ENCODE assay signal across 19 cellular contexts in genomic region chr18:13416208-13416607, GRCh38.
DNase-seq lines count a peak whose midpoint lies in the region; ATAC-seq and TF ChIP-seq lines count a peak whose summit lies in the region.
"Had no signal": no experiment of that assay in that cellular context is flagged by ENCODE, and none has a peak within 500 bp of the region (broad histone marks: within the 10 kb centered on the region; RNA-seq: fewer than 3 reads in every experiment).

No MANE protein-coding gene starts in this region.

- ATAC-seq in activated CD8-positive, alpha-beta T cell treated with anti-CD3 and anti-CD28 coated beads, Interleukin-2, amount 10 ng/mL, durations not matched to agents 7 days and 5 days = peak; percentile 60
- ATAC-seq in heart right ventricle = peak in 6 of 8 donors; percentile 41 to 64 (median 48)
- peak; percentile 61 for ATAC-seq in upper lobe of right lung
- no peak for ATAC-seq in HG03039 (IDR thresholded peaks at IDR 0.05; ENCODE audit: unreplicated experiment)

- peak overlapping the region; percentile 35 for H3K27ac Mint-ChIP-seq in activated naive CD4-positive, alpha-beta T cell treated with anti-CD3 and anti-CD28 coated beads, Interleukin-2, amount 50 U/mL, for 24 hours
- H3K27ac Mint-ChIP-seq in activated CD8-positive, alpha-beta T cell treated with anti-CD3 and anti-CD28 coated beads, Interleukin-2, amount 10 ng/mL, durations not matched to agents 7 days and 5 days = no peak overlapping the region
- H3K27ac Mint-ChIP-seq: activated T-helper 1 cell treated with anti-CD3 and anti-CD28 coated beads, Interleukin-12 subunit alpha, Interleukin-12 subunit beta, Interleukin-2, Interleukin-4 antibody, amounts not matched to agents 30 ng/mL and 10 ng/mL and 1 ng/mL, durations not matched to agents 14 hours and 24 hours and 36 hours; nephron progenitor cell had no signal

- DNase-seq in activated naive CD4-positive, alpha-beta T cell (lab: John Stamatoyannopoulos, UW) = no peak
- no peak for DNase-seq in activated CD8-positive, alpha-beta T cell treated with anti-CD3 and anti-CD28 coated beads, Interleukin-2, amount 10 ng/mL, durations not matched to agents 7 days and 5 days
- no peak for DNase-seq in heart right ventricle
- DNase-seq in upper lobe of right lung = no peak
- DNase-seq in ovary = no peak
- DNase-seq in Ammon's horn (ENCODE audit: low spot score) = no peak
- DNase-seq: activated CD4-positive, alpha-beta T cell treated with anti-CD3 and anti-CD28 coated beads for 1 hour; brain microvascular endothelial cell; Calu3; effector CD8-positive, alpha-beta T cell; NCI-H2081 treated with DMSO at 0.1 percent for 48 hours; NCI-H748 treated with DMSO at 0.1 percent for 48 hours; nephron progenitor cell; T-helper 2 cell had no signal

- TF ChIP-seq EP300 in ovary (IDR thresholded peaks at IDR 0.05) = no peak

- TF ChIP-seq CTCF in heart right ventricle (IDR thresholded peaks at IDR 0.05) = no peak
- TF ChIP-seq CTCF in upper lobe of right lung (IDR thresholded peaks at IDR 0.05) = no peak
- TF ChIP-seq CTCF in ovary (IDR thresholded peaks at IDR 0.05) = no peak

- CTCF ChIA-PET in activated CD8-positive, alpha-beta T cell treated with anti-CD3 and anti-CD28 coated beads, Interleukin-2, amount 10 ng/mL, durations not matched to agents 7 days and 5 days (lab: Charles Lee) = interaction anchor here (0.9 to 1.6 kb wide), 3 partner anchors 17 to 200 kb away, joined by 3 to 6 read pairs (median 3); no protein-coding TSS in a partner anchor

- no peak overlapping the region for H3K4me3 ChIP-seq in heart right ventricle
- H3K4me3 ChIP-seq in upper lobe of right lung = no peak overlapping the region
- no peak overlapping the region for H3K4me3 ChIP-seq in ovary
- H3K4me3 ChIP-seq: lung, thoracic aorta had no signal

- H3K9me3 ChIP-seq in heart right ventricle (peaks cover 0 to 12% (median 6%) of the 10 kb centered on the region in 11 donors), upper lobe of right lung (no peaks in the 10 kb centered on the region), ovary (no peaks in the 10 kb centered on the region)
- H3K9me3 ChIP-seq: thoracic aorta had no signal

- H3K27me3 ChIP-seq in heart right ventricle = no peaks in the 10 kb centered on the region
- no peaks in the 10 kb centered on the region for H3K27me3 ChIP-seq in upper lobe of right lung
- H3K27me3 ChIP-seq in ovary = no peaks in the 10 kb centered on the region
- H3K27me3 ChIP-seq: brain microvascular endothelial cell had no signal

- H3K4me1 Mint-ChIP-seq in activated naive CD4-positive, alpha-beta T cell treated with anti-CD3 and anti-CD28 coated beads, Interleukin-2, amount 50 U/mL, for 24 hours = peaks cover 26% of the 10 kb centered on the region
- H3K4me1 Mint-ChIP-seq in activated CD8-positive, alpha-beta T cell treated with anti-CD3 and anti-CD28 coated beads, Interleukin-2, amount 10 ng/mL, durations not matched to agents 7 days and 5 days (ENCODE audit: low read depth) = peaks cover 35% of the 10 kb centered on the region
- H3K4me1 Mint-ChIP-seq: nephron progenitor cell had no signal

- POLR2A ChIA-PET in activated CD8-positive, alpha-beta T cell treated with anti-CD3 and anti-CD28 coated beads, Interleukin-2, amount 10 ng/mL, durations not matched to agents 7 days and 5 days (lab: Charles Lee) = interaction anchor here (1.0 kb wide), 1 partner anchor 193 kb away, joined by 3 read pairs; no protein-coding TSS in a partner anchor

- H3K27ac ChIP-seq in heart right ventricle (peak overlapping the region in 6 of 10 donors; percentile 2 to 47 (median 22)), upper lobe of right lung (no peak overlapping the region), ovary (no peak overlapping the region)
- H3K27ac ChIP-seq: brain microvascular endothelial cell had no signal

- peak overlapping the region; percentile 8 for H3K4me3 Mint-ChIP-seq in activated naive CD4-positive, alpha-beta T cell treated with anti-CD3 and anti-CD28 coated beads, Interleukin-2, amount 50 U/mL, for 24 hours
- H3K4me3 Mint-ChIP-seq in activated CD8-positive, alpha-beta T cell treated with anti-CD3 and anti-CD28 coated beads, Interleukin-2, amount 10 ng/mL, durations not matched to agents 7 days and 5 days = no peak overlapping the region
- H3K4me3 Mint-ChIP-seq: activated T-helper 1 cell treated with anti-CD3 and anti-CD28 coated beads, Interleukin-12 subunit alpha, Interleukin-12 subunit beta, Interleukin-2, Interleukin-4 antibody, amounts not matched to agents 30 ng/mL and 10 ng/mL and 1 ng/mL, durations not matched to agents 14 hours and 24 hours and 36 hours; nephron progenitor cell had no signal

- WGBS in heart right ventricle, 2 donors = 42 to 44% methylated on average over 7 of the region's 7 CpGs
- WGBS in ovary, 3 donors = 79 to 83% (median 81%) methylated on average over 7 of the region's 7 CpGs

- H3K4me1 ChIP-seq in heart right ventricle = peaks cover 7 to 67% (median 54%) of the 10 kb centered on the region in 9 donors
- peaks cover 13% of the 10 kb centered on the region for H3K4me1 ChIP-seq in upper lobe of right lung
- no peaks in the 10 kb centered on the region for H3K4me1 ChIP-seq in ovary (ENCODE audit: insufficient read depth)

- TF ChIP-seq POLR2A in ovary (IDR thresholded peaks at IDR 0.05) = no peak

- no peaks in the 10 kb centered on the region for H3K27me3 Mint-ChIP-seq in activated naive CD4-positive, alpha-beta T cell treated with anti-CD3 and anti-CD28 coated beads, Interleukin-2, amount 50 U/mL, for 24 hours
- H3K27me3 Mint-ChIP-seq in activated CD8-positive, alpha-beta T cell treated with anti-CD3 and anti-CD28 coated beads, Interleukin-2, amount 10 ng/mL, durations not matched to agents 7 days and 5 days (ENCODE audit: low read depth) = no peaks in the 10 kb centered on the region

- H3K36me3 ChIP-seq in heart right ventricle = peaks cover 0 to 8% (median 0%) of the 10 kb centered on the region in 9 donors
- H3K36me3 ChIP-seq in upper lobe of right lung = no peaks in the 10 kb centered on the region
- no peaks in the 10 kb centered on the region for H3K36me3 ChIP-seq in ovary
- H3K36me3 ChIP-seq: brain microvascular endothelial cell, thoracic aorta had no signal

- intact Hi-C loops in heart right ventricle (cut with DNase I) (no loop called here), upper lobe of right lung (cut with DNase I) (no loop called here), ovary (cut with DNase I) (no loop called here)

- H3K36me3 Mint-ChIP-seq in activated naive CD4-positive, alpha-beta T cell treated with anti-CD3 and anti-CD28 coated beads, Interleukin-2, amount 50 U/mL, for 24 hours = peaks cover 11% of the 10 kb centered on the region
- peaks cover 14% of the 10 kb centered on the region for H3K36me3 Mint-ChIP-seq in activated CD8-positive, alpha-beta T cell treated with anti-CD3 and anti-CD28 coated beads, Interleukin-2, amount 10 ng/mL, durations not matched to agents 7 days and 5 days (ENCODE audit: low read depth)

- no peaks in the 10 kb centered on the region for H3K9me3 Mint-ChIP-seq in activated naive CD4-positive, alpha-beta T cell treated with anti-CD3 and anti-CD28 coated beads, Interleukin-2, amount 50 U/mL, for 24 hours
- H3K9me3 Mint-ChIP-seq in activated CD8-positive, alpha-beta T cell treated with anti-CD3 and anti-CD28 coated beads, Interleukin-2, amount 10 ng/mL, durations not matched to agents 7 days and 5 days (ENCODE audit: insufficient read depth) = peaks cover 8% of the 10 kb centered on the region

Comparison
In these comparisons a context has a peak if more than half of its experiments do, and no peak if none do; other contexts are left out.
1. H3K27ac ChIP-seq: peak in heart right ventricle (6 of 10); none in upper lobe of right lung (single experiment) and ovary (0 of 2).